12 cellular contexts compared by ENCODE assay signal in the genomic region with DNA sequence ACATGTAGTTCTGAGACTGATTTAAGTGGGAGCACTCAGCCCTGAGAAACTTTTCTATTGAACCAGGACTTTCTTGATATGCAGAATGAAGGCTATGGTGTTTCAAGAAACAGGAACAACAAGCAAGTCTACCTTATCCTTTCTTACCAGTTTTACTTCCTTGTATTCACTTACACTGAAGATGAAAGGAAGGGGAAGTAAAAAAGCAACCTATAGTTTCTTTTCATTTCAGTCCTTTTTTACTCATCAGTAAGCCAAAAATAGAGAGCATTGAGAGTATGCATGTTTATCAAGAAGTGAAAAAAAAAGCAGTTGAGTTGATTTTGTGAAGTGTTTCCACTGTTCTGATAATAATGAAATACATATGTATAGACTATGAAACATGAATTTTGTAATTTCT.
A peak's percentile ranks its signal among the peaks of the same experiment; 100 is the strongest.
DNase-seq lines count a peak whose midpoint lies in the region; ATAC-seq lines count a peak whose summit lies in the region.
"Had no signal": no experiment of that assay in that cellular context is flagged by ENCODE, and none has a peak within 500 bp of the region (broad histone marks: within the 10 kb centered on the region; RNA-seq: fewer than 3 reads in every experiment).

No MANE protein-coding gene starts in this region.

- DNase-seq in UCSD-AML1 (lab: John Stamatoyannopoulos, UW; ENCODE audit: unreplicated experiment) (peak; percentile 2), GM19240 (ENCODE audit: insufficient read length, low spot score) (no peak), NCI-H2107 treated with DMSO at 0.1 percent for 48 hours (lab: John Stamatoyannopoulos, UW; ENCODE audit: unreplicated experiment) (no peak)
- DNase-seq in activated naive CD4-positive, alpha-beta T cell treated with anti-CD3 and anti-CD28 coated beads, Interleukin-2, amount 50 U/mL, for 72 hours (ENCODE audit: low spot score in 2 of 2), result no peak
- no peak for DNase-seq in activated naive CD4-positive, alpha-beta T cell treated with anti-CD3 and anti-CD28 coated beads, Interleukin-2, amount 50 U/mL, for 16 hours
- DNase-seq: caudate nucleus, glutamatergic neuron, HCEC 1CT, NCI-H1436 treated with DMSO at 0.1 percent for 48 hours had no signal

- peak; percentile 88 for ATAC-seq in GM18520 (IDR thresholded peaks at IDR 0.05; ENCODE audit: unreplicated experiment)
- peak; percentile 98 for ATAC-seq in GM21723 (IDR thresholded peaks at IDR 0.05; ENCODE audit: unreplicated experiment)
- ATAC-seq in HG03354 (IDR thresholded peaks at IDR 0.05; ENCODE audit: poor library complexity, severe bottlenecking, unreplicated experiment), result peak; percentile 96
- ATAC-seq in activated naive CD4-positive, alpha-beta T cell treated with anti-CD3 and anti-CD28 coated beads, Interleukin-2, amount 50 U/mL, for 72 hours, result no peak

- H3K27ac Mint-ChIP-seq in activated naive CD4-positive, alpha-beta T cell treated with anti-CD3 and anti-CD28 coated beads, Interleukin-2, amount 50 U/mL, for 72 hours, result no peak overlapping the region

- peaks cover 11 to 15% of the 10 kb centered on the region in 2 donors for H3K9me3 Mint-ChIP-seq in activated naive CD4-positive, alpha-beta T cell treated with anti-CD3 and anti-CD28 coated beads, Interleukin-2, amount 50 U/mL, for 72 hours

- no peaks in the 10 kb centered on the region for H3K36me3 Mint-ChIP-seq in activated naive CD4-positive, alpha-beta T cell treated with anti-CD3 and anti-CD28 coated beads, Interleukin-2, amount 50 U/mL, for 72 hours

Comparison
In these comparisons a context has a peak if more than half of its experiments do, and no peak if none do; other contexts are left out.
1. ATAC-seq: peak in GM18520 (single experiment), GM21723 (single experiment) and HG03354 (single experiment); none in activated naive CD4-positive, alpha-beta T cell treated with anti-CD3 and anti-CD28 coated beads, Interleukin-2, amount 50 U/mL, for 72 hours (0 of 2).